In the genomic region with DNA sequence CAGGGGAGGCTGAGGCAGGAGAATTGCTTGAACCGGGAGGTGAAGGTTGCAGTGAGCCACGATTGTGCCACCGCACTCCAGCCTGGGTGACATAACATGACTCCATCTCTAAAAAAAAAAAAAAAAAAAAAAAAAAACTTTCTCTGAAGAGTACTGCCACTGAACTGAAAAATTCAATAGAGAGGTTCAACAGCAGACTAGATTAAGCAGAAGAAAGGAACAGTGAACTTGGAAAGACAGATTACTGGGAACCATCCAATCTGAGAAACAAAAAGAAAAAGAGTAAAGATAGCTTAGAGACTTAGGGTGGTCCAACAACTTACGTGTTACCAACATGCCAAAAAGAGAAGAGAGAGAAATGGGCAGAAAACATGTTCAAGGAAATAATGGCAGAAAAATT, we compare ENCODE assay signal across 26 cellular contexts.
"Had no signal": no experiment of that assay in that cellular context is flagged by ENCODE, and none has a peak within 500 bp of the region (broad histone marks: within the 10 kb centered on the region; RNA-seq: fewer than 3 reads in every experiment).

No MANE protein-coding gene starts in this region.

- DNase-seq: stimulated activated CD4-positive, alpha-beta T cell treated with anti-CD3 and anti-CD28 coated beads, Interleukin-2, amount 100 ng/mL, for 48 hours; stimulated activated CD4-positive, alpha-beta T cell treated with anti-CD3 and anti-CD28 coated beads, Interleukin-4, amount 100 ng/mL, for 1 hour; stimulated activated CD4-positive, alpha-beta T cell treated with anti-CD3 and anti-CD28 coated beads, Interleukin-4, amount 100 ng/mL, for 24 hours; stimulated activated CD4-positive, alpha-beta T cell treated with anti-CD3 and anti-CD28 coated beads, Interleukin-4, amount 100 ng/mL, for 4 hours; stimulated activated CD8-positive, alpha-beta memory T cell treated with anti-CD3 and anti-CD28 coated beads, Interleukin-4, amount 100 ng/mL, for 48 hours; stimulated activated naive B cell treated with anti-CD40 and anti-IgM and Interleukin-4, amounts not matched to agents 10 μg/mL and 1 μg/mL and 100 μg/mL, for 72 hours; stimulated activated naive CD4-positive, alpha-beta T cell; stimulated activated naive CD4-positive, alpha-beta T cell treated with Interleukin-2 at 50 U/mL for 16 hours; stimulated activated naive CD8-positive, alpha-beta T cell treated with anti-CD3 and anti-CD28 coated beads, Interleukin-15, amount 100 ng/mL, for 72 hours; stimulated activated naive CD8-positive, alpha-beta T cell treated with anti-CD3 and anti-CD28 coated beads, Interleukin-15, Interleukin-2, amounts not matched to agents 100 U/mL and 50 U/mL, for 24 hours; stomach; substantia nigra; testis; thyroid gland; tibial artery; transverse colon; trophoblast cell; upper lobe of left lung; upper lobe of right lung; uterus had no signal

- H3K27me3 ChIP-seq: stomach, suprapubic skin, testis, thyroid gland, tibial artery, tibial nerve, transverse colon, upper lobe of left lung, upper lobe of right lung, uterus, vagina had no signal

- H3K27ac ChIP-seq: stomach, suprapubic skin, testis, thoracic aorta, thyroid gland, tibial artery, tibial nerve, transverse colon, upper lobe of left lung, upper lobe of right lung, uterus, vagina had no signal

- H3K9me3 ChIP-seq: stomach, suprapubic skin, testis, thoracic aorta, thyroid gland, tibial artery, tibial nerve, transverse colon, upper lobe of left lung, upper lobe of right lung, uterus, vagina had no signal

- ATAC-seq: stimulated activated effector memory CD8-positive, alpha-beta T cell treated with anti-CD3 and anti-CD28 coated beads, Interleukin-12 subunit alpha, Interleukin-12 subunit beta, amount 100 ng/mL, for 72 hours; stimulated activated memory B cell treated with anti-CD40 and anti-IgM and Interleukin-4, amounts not matched to agents 10 μg/mL and 1 μg/mL and 100 μg/mL, for 72 hours; stimulated activated naive B cell treated with anti-CD40 and anti-IgM and Interleukin-4, amounts not matched to agents 10 μg/mL and 1 μg/mL and 100 μg/mL, for 72 hours; stimulated activated naive CD8-positive, alpha-beta T cell treated with anti-CD3 and anti-CD28 coated beads, Interleukin-15, amount 100 ng/mL, for 72 hours; stimulated activated naive CD8-positive, alpha-beta T cell treated with anti-CD3 and anti-CD28 coated beads, Interleukin-15, Interleukin-2, amounts not matched to agents 100 U/mL and 50 U/mL, for 24 hours; upper lobe of right lung had no signal

- H3K4me3 ChIP-seq: stomach, suprapubic skin, testis, thoracic aorta, thyroid gland, tibial artery, tibial nerve, transverse colon, upper lobe of left lung, upper lobe of right lung, uterus, vagina had no signal

- H3K36me3 ChIP-seq: stomach, suprapubic skin, thoracic aorta, thyroid gland, tibial artery, tibial nerve, transverse colon, upper lobe of left lung, upper lobe of right lung, uterus, vagina had no signal

- H3K4me1 ChIP-seq: stomach, testis, thyroid gland, tibial artery, tibial nerve, transverse colon, upper lobe of left lung, upper lobe of right lung, uterus had no signal
